ENCODE assay signal across 8 cellular contexts in genomic region chr12:2054091-2055018, GRCh38. TPM values are rescaled to one million over a fixed set of nuclear protein-coding genes. Genes with fewer than 3 reads are reported as not detected.
DNase-seq lines count a peak whose midpoint lies in the region; ATAC-seq, FAIRE-seq and TF ChIP-seq lines count a peak whose summit lies in the region.

No MANE protein-coding gene starts in this region.

- intact Hi-C loops in activated CD4-positive, alpha-beta T cell treated with anti-CD3 and anti-CD28 coated beads for 36 hours (cut with DNase I, micrococcal nuclease), result loop anchor here in 1 of 2 experiments (5.0 kb wide), 1 partner anchor 528 kb away; no protein-coding TSS in a partner anchor
- intact Hi-C loops in kidney (cut with DNase I), result loop anchor here (10.0 kb wide), 1 partner anchor 530 kb away; no protein-coding TSS in a partner anchor
- intact Hi-C loops in posterior vena cava (cut with DNase I), result loop anchor here in 1 of 2 donors (5.0 kb wide), 3 partner anchors 108 to 528 kb away; no protein-coding TSS in a partner anchor

- peaks cover 58% of the 10 kb centered on the region for H3K27me3 ChIP-seq in suprapubic skin

- TF ChIP-seq CTCF in kidney (IDR thresholded peaks at IDR 0.05; ENCODE audit: borderline replicate concordance, extremely low read depth, insufficient read depth), result no peak
- no peak for TF ChIP-seq CTCF in suprapubic skin (IDR thresholded peaks at IDR 0.05)

- peaks cover 12% of the 10 kb centered on the region for H3K4me1 Mint-ChIP-seq in activated CD4-positive, alpha-beta T cell treated with anti-CD3 and anti-CD28 coated beads for 36 hours
- peaks cover 6% of the 10 kb centered on the region for H3K4me1 Mint-ChIP-seq in activated T-helper 17 cell treated with anti-CD3 and anti-CD28 coated beads, Interleukin-2, amount 50 U/mL, for 72 hours

- WGBS in suprapubic skin, result 12% methylated on average over 30 of the region's 40 CpGs

- POLR2A ChIA-PET in activated CD4-positive, alpha-beta T cell treated with anti-CD3 and anti-CD28 coated beads for 36 hours (lab: Charles Lee), result no interaction called here

- H3K36me3 ChIP-seq in kidney (ENCODE audit: control insufficient read depth in 1 of 2, insufficient read depth in 2 of 2, low read length in 2 of 2), result no peaks in the 10 kb centered on the region
- no peaks in the 10 kb centered on the region for H3K36me3 ChIP-seq in suprapubic skin

- H3K9me3 Mint-ChIP-seq in activated CD4-positive, alpha-beta T cell treated with anti-CD3 and anti-CD28 coated beads for 36 hours (ENCODE audit: low read depth), result no peaks in the 10 kb centered on the region
- no peaks in the 10 kb centered on the region for H3K9me3 Mint-ChIP-seq in activated T-helper 17 cell treated with anti-CD3 and anti-CD28 coated beads, Interleukin-2, amount 50 U/mL, for 72 hours

- peak overlapping the region; percentile 29 for H3K4me3 Mint-ChIP-seq in activated CD4-positive, alpha-beta T cell treated with anti-CD3 and anti-CD28 coated beads for 36 hours
- H3K4me3 Mint-ChIP-seq in activated T-helper 17 cell treated with anti-CD3 and anti-CD28 coated beads, Interleukin-2, amount 50 U/mL, for 72 hours, result peak overlapping the region; percentile 72

- H3K36me3 Mint-ChIP-seq in activated CD4-positive, alpha-beta T cell treated with anti-CD3 and anti-CD28 coated beads for 36 hours (ENCODE audit: low read depth), result no peaks in the 10 kb centered on the region
- H3K36me3 Mint-ChIP-seq in activated T-helper 17 cell treated with anti-CD3 and anti-CD28 coated beads, Interleukin-2, amount 50 U/mL, for 72 hours (ENCODE audit: low read depth), result no peaks in the 10 kb centered on the region

- no peak for TF ChIP-seq EP300 in suprapubic skin (IDR thresholded peaks at IDR 0.05)

- peaks cover 57% of the 10 kb centered on the region for H3K27me3 Mint-ChIP-seq in activated CD4-positive, alpha-beta T cell treated with anti-CD3 and anti-CD28 coated beads for 36 hours
- H3K27me3 Mint-ChIP-seq in activated T-helper 17 cell treated with anti-CD3 and anti-CD28 coated beads, Interleukin-2, amount 50 U/mL, for 72 hours, result peaks cover 53% of the 10 kb centered on the region

- FAIRE-seq in kidney (lab: Jason Lieb, UNC), result no peak

- H3K4me1 ChIP-seq in kidney (ENCODE audit: control insufficient read depth in 1 of 2, insufficient read depth in 1 of 2, low read depth in 1 of 2, low read length in 2 of 2) (peaks cover 0 to 8% of the 10 kb centered on the region in 2 donors), suprapubic skin (peaks cover 24% of the 10 kb centered on the region)

- peak; percentile 10 for DNase-seq in activated CD4-positive, alpha-beta T cell treated with anti-CD3 and anti-CD28 coated beads for 36 hours
- DNase-seq in activated CD4-positive, alpha-beta T cell treated with anti-CD3 and anti-CD28 coated beads for 4 hours, result no peak
- DNase-seq in kidney (no peak), suprapubic skin (ENCODE audit: low spot score in 2 of 2) (no peak), posterior vena cava (ENCODE audit: low spot score) (no peak)

- H3K9me3 ChIP-seq in kidney (ENCODE audit: control insufficient read depth in 1 of 2, low read length in 2 of 2), result no peaks in the 10 kb centered on the region
- H3K9me3 ChIP-seq in suprapubic skin, result no peaks in the 10 kb centered on the region

- TF ChIP-seq POLR2A in suprapubic skin (IDR thresholded peaks at IDR 0.05), result no peak

- ATAC-seq in activated CD4-positive, alpha-beta T cell treated with anti-CD3 and anti-CD28 coated beads for 36 hours, result no peak
- ATAC-seq in activated T-helper 17 cell treated with anti-CD3 and anti-CD28 coated beads, Interleukin-2, amount 50 U/mL, for 72 hours (replicated peaks), result no peak
- ATAC-seq in HG02588 (IDR thresholded peaks at IDR 0.05; ENCODE audit: unreplicated experiment), result no peak
- no peak for ATAC-seq in HG03196 (IDR thresholded peaks at IDR 0.05; ENCODE audit: unreplicated experiment)

- CTCF ChIA-PET in activated CD4-positive, alpha-beta T cell treated with anti-CD3 and anti-CD28 coated beads for 36 hours (lab: Charles Lee), result interaction anchor here (0.5 kb wide), 1 partner anchor 228 kb away, joined by 3 read pairs; no protein-coding TSS in a partner anchor

- peak overlapping the region; percentile 48 to 69 for H3K4me3 ChIP-seq in kidney (ENCODE audit: low read length in 2 of 2)
- H3K4me3 ChIP-seq in suprapubic skin, result peak overlapping the region; percentile 62

- H3K27ac Mint-ChIP-seq in activated CD4-positive, alpha-beta T cell treated with anti-CD3 and anti-CD28 coated beads for 36 hours, result no peak overlapping the region
- H3K27ac Mint-ChIP-seq in activated T-helper 17 cell treated with anti-CD3 and anti-CD28 coated beads, Interleukin-2, amount 50 U/mL, for 72 hours, result no peak overlapping the region

- H3K9ac ChIP-seq in kidney (ENCODE audit: low read length in 2 of 2), result peak overlapping the region in 1 of 2 donors; percentile 41

- H3K27ac ChIP-seq in kidney (ENCODE audit: low read depth in 2 of 2, low read length in 2 of 2) (peak overlapping the region in 1 of 2 donors; percentile 83), suprapubic skin (no peak overlapping the region)

RNA-seq across cellular contexts. Expression of gene CACNA1C, which starts 1.6 kb away (rescaled TPM):
- under 1 TPM; 0.11 TPM for total RNA-seq in activated CD4-positive, alpha-beta T cell treated with anti-CD3 and anti-CD28 coated beads for 36 hours
- under 1 TPM; 0.04 to 0.21 TPM for total RNA-seq in activated T-helper 17 cell treated with anti-CD3 and anti-CD28 coated beads, Interleukin-2, amount 50 U/mL, for 72 hours
- total RNA-seq in kidney, result 17.4 TPM
- 1.6 TPM for polyA plus RNA-seq in kidney (ENCODE audit: insufficient read depth, low read depth, low replicate concordance)
- 1 to 10 TPM; 1.4 to 3.7 (median 2.2) TPM for total RNA-seq in suprapubic skin
- 10 to 100 TPM; 71.3 to 71.8 TPM for total RNA-seq in posterior vena cava

RNA-seq across cellular contexts. Expression of gene DCP1B, which starts 50.1 kb away (rescaled TPM):
- 10 to 100 TPM; 14.5 to 16.1 TPM for total RNA-seq in activated CD4-positive, alpha-beta T cell treated with anti-CD3 and anti-CD28 coated beads for 36 hours
- total RNA-seq in activated T-helper 17 cell treated with anti-CD3 and anti-CD28 coated beads, Interleukin-2, amount 50 U/mL, for 72 hours, result 10 to 100 TPM; 16.9 to 19.7 TPM
- 15.0 TPM for total RNA-seq in kidney
- 11.3 TPM for polyA plus RNA-seq in kidney (ENCODE audit: insufficient read depth, low read depth, low replicate concordance)
- 10 to 100 TPM; 11.5 to 19.5 (median 13.3) TPM for total RNA-seq in suprapubic skin
- total RNA-seq in posterior vena cava, result 10 to 100 TPM; 14.6 to 18.0 TPM
